Comparison of ENCODE assay signal across 9 cellular contexts in genomic region chr19:343451-343931, GRCh38. TPM values are rescaled to one million over a fixed set of nuclear protein-coding genes. Genes with fewer than 3 reads are reported as not detected.
A peak's percentile ranks its signal among the peaks of the same experiment; 100 is the strongest.
DNase-seq lines count a peak whose midpoint lies in the region; ATAC-seq, FAIRE-seq and TF ChIP-seq lines count a peak whose summit lies in the region.
"Had no signal": no experiment of that assay in that cellular context is flagged by ENCODE, and none has a peak within 500 bp of the region (broad histone marks: within the 10 kb centered on the region; RNA-seq: fewer than 3 reads in every experiment).

No MANE protein-coding gene starts in this region.

- peaks cover 21% of the 10 kb centered on the region for H3K9me3 Mint-ChIP-seq in mesothelial cell of epicardium

- peak overlapping the region; percentile 61 for H3K9ac ChIP-seq in HUES48 (ENCODE audit: low read depth, low read length)

- peaks cover 19% of the 10 kb centered on the region for H3K36me3 Mint-ChIP-seq in mesothelial cell of epicardium

- no peak for TF ChIP-seq RAD21 in A549 (conservative IDR thresholded peaks at IDR 0.05 in 1 of 2, IDR thresholded peaks at IDR 0.05 in 1 of 2)

- no peak for TF ChIP-seq POLR2A in A549 (IDR thresholded peaks at IDR 0.05; ENCODE audit: low read length)

- ATAC-seq in A549 (no peak), HG03280 (IDR thresholded peaks at IDR 0.05; ENCODE audit: unreplicated experiment) (no peak)

- POLR2A ChIA-PET in A549 (lab: Yijun Ruan, JAX) = no interaction called here

- H3K27me3 Mint-ChIP-seq in mesothelial cell of epicardium (ENCODE audit: low read depth) = no peaks in the 10 kb centered on the region

- H3K27ac Mint-ChIP-seq in mesothelial cell of epicardium = peak overlapping the region; percentile 74

- TF ChIP-seq CTCF in A549 (IDR thresholded peaks at IDR 0.05) (no peak), cardiac fibroblast (IDR thresholded peaks at IDR 0.05; ENCODE audit: low read depth, low read length) (no peak), mesothelial cell of epicardium (IDR thresholded peaks at IDR 0.05; ENCODE audit: unreplicated experiment) (no peak)

- H3K4me2 ChIP-seq in A549 = peak overlapping the region; percentile 93

- FAIRE-seq in A549 (lab: Jason Lieb, UNC) = no peak

- peaks cover 39% of the 10 kb centered on the region for H3K36me3 ChIP-seq in HUES48 (ENCODE audit: control insufficient read depth, insufficient read depth, low read length)

- peaks cover 17% of the 10 kb centered on the region; the same call in 2 of the 3 replicates for H3K4me1 ChIP-seq in A549
- peaks cover 15% of the 10 kb centered on the region; the same call in 1 of the 2 replicates for H3K4me1 ChIP-seq in HUES48 (ENCODE audit: control insufficient read depth, insufficient read depth, low read length)

- 88% methylated on average over 19 of the region's 19 CpGs for WGBS in A549 (ENCODE audit: missing lambda C conversion rate)

- H3K27ac ChIP-seq in A549 (peak overlapping the region; percentile 92 to 99), HUES48 (ENCODE audit: low read depth, low read length) (no peak overlapping the region)

- DNase-seq in A549 (ENCODE audit: low read depth in 1 of 2, low spot score in 1 of 2) = no peak
- peak; percentile 7 to 11 for DNase-seq in cardiac fibroblast (ENCODE audit: low read depth in 2 of 2)
- DNase-seq in mesothelial cell of epicardium (ENCODE audit: low spot score in 2 of 2, unreplicated experiment in 2 of 2) = no peak
- no peak for DNase-seq in HK-2 (ENCODE audit: unreplicated experiment)
- DNase-seq in hypothalamus (lab: John Stamatoyannopoulos, UW) = no peak
- DNase-seq in NCI-H2081 treated with DMSO at 0.1 percent for 48 hours (lab: John Stamatoyannopoulos, UW) = no peak
- DNase-seq: activated CD4-positive, alpha-beta T cell treated with anti-CD3 and anti-CD28 coated beads, Interleukin-2, amount 50 U/mL, for 1 hour had no signal

- H3K27me3 ChIP-seq in HUES48 (ENCODE audit: control insufficient read depth, insufficient read depth, low read length) = peaks cover 9% of the 10 kb centered on the region

- peak overlapping the region; percentile 94 for H3K4me3 ChIP-seq in A549
- peak overlapping the region; percentile 70 for H3K4me3 ChIP-seq in HUES48 (ENCODE audit: low read depth, low read length)
- H3K4me3 ChIP-seq in cardiac fibroblast (replicated peaks in 1 of 2; ENCODE audit: low read depth in 2 of 2, low read length in 2 of 2) = peak overlapping the region; percentile 54 to 58

- H3K4me3 Mint-ChIP-seq in mesothelial cell of epicardium = peak overlapping the region; percentile 71

- H3K4me1 Mint-ChIP-seq in mesothelial cell of epicardium = peaks cover 39% of the 10 kb centered on the region

- CTCF ChIA-PET in A549 (lab: Yijun Ruan, JAX) = no interaction called here

- H3K9me3 ChIP-seq in A549 (no peaks in the 10 kb centered on the region), HUES48 (ENCODE audit: control insufficient read depth, insufficient read depth, low read length) (no peaks in the 10 kb centered on the region)

- no peak for TF ChIP-seq EP300 in A549 (IDR thresholded peaks at IDR 0.05)

TF ChIP-seq in A549, 52 proteins besides CTCF, POLR2A, EP300 and RAD21:
- TF ChIP-seq GATA3 (IDR thresholded peaks at IDR 0.05; ENCODE audit: borderline replicate concordance) (no peak), HDAC2 (IDR thresholded peaks at IDR 0.05) (no peak), KDM5A (IDR thresholded peaks at IDR 0.05) (no peak), ZFP36 (IDR thresholded peaks at IDR 0.05; ENCODE audit: borderline replicate concordance, partially characterized antibody) (no peak), BCL3 (IDR thresholded peaks at IDR 0.05) (no peak), HOXB5 (CRISPR knock-in tag; IDR thresholded peaks at IDR 0.05) (no peak), KDM1A (IDR thresholded peaks at IDR 0.05; ENCODE audit: low read depth) (no peak), MYC (IDR thresholded peaks at IDR 0.05; ENCODE audit: borderline replicate concordance, low read length) (no peak), HEYL (CRISPR knock-in tag; IDR thresholded peaks at IDR 0.05) (no peak), HMGXB4 (CRISPR knock-in tag; IDR thresholded peaks at IDR 0.05; ENCODE audit: borderline replicate concordance) (no peak), MAX (IDR thresholded peaks at IDR 0.05) (no peak)

RNA-seq across cellular contexts. Expression of gene MIER2, which starts 1.1 kb away (rescaled TPM):
- 8.8 and 15.2 TPM in 2 replicates for polyA plus RNA-seq in A549 (2011; rRNA removed)
- polyA plus RNA-seq in A549 (2012; cell fraction: cytosol; rRNA removed) = 9.2 and 13.2 TPM in 2 replicates
- 29.6 and 40.2 TPM in 2 replicates for polyA plus RNA-seq in A549 (2012; cell fraction: nucleus; rRNA removed)
- 9.3 to 11.5 TPM (median 11.2 TPM) in 3 replicates for polyA plus RNA-seq in A549 (2017; fragmentation: RNase III; extraction: RNeasy Plus Mini Kit Qiagen cat#74134 plus additional on column Dnase treatment)
- 27.5 and 61.5 TPM in 2 replicates for polyA minus RNA-seq in A549 (2011; rRNA and poly(A)+ RNA removed)
- total RNA-seq in mesothelial cell of epicardium = 47.1 to 50.5 TPM (median 47.6 TPM) in 3 replicates

RNA-seq across cellular contexts. Expression of gene PLPP2, which starts 52.3 kb away (rescaled TPM):
- polyA plus RNA-seq in A549 (2011; rRNA removed) (44.2 and 55.1 TPM in 2 replicates), A549 (2017; fragmentation: RNase III; extraction: RNeasy Plus Mini Kit Qiagen cat#74134 plus additional on column Dnase treatment) (89.6 to 100 TPM (median 90.9 TPM) in 3 replicates)
- polyA plus RNA-seq in A549 (2012; cell fraction: cytosol; rRNA removed) = 138 and 163 TPM in 2 replicates
- polyA plus RNA-seq in A549 (2012; cell fraction: nucleus; rRNA removed) = 214 and 240 TPM in 2 replicates
- polyA minus RNA-seq in A549 (2011; rRNA and poly(A)+ RNA removed) = 65.6 and 70.1 TPM in 2 replicates
- 8.0 to 8.8 TPM (median 8.4 TPM) in 3 replicates for total RNA-seq in mesothelial cell of epicardium

Comparison
In these comparisons a context has a peak if more than half of its experiments do, and no peak if none do; other contexts are left out.
1. DNase-seq: peak in cardiac fibroblast (2 of 2); none in A549 (0 of 2), mesothelial cell of epicardium (0 of 2), HK-2 (single experiment), hypothalamus (0 of 51) and NCI-H2081 treated with DMSO at 0.1 percent for 48 hours (single experiment).
2. Peak in every context shown above with its lines, with median percentiles within 50 percentile points of each other: H3K4me3 ChIP-seq.